Comparison of ENCODE assay signal across 11 cellular contexts in genomic region chr17:81898029-81898866, GRCh38. TPM values are rescaled to one million over a fixed set of nuclear protein-coding genes. Genes with fewer than 3 reads are reported as not detected.
DNase-seq lines count a peak whose midpoint lies in the region; FAIRE-seq and TF ChIP-seq lines count a peak whose summit lies in the region.
"Had no signal": no experiment of that assay in that cellular context is flagged by ENCODE, and none has a peak within 500 bp of the region (broad histone marks: within the 10 kb centered on the region; RNA-seq: fewer than 3 reads in every experiment).

No MANE protein-coding gene starts in this region.

- no peaks in the 10 kb centered on the region for H3K36me3 ChIP-seq in breast epithelium
- peaks cover 25% of the 10 kb centered on the region; the same call in 1 of the 2 replicates for H3K36me3 ChIP-seq in SK-N-MC (ENCODE audit: insufficient read depth, low read length)

- POLR2A ChIA-PET in MCF 10A (lab: Yijun Ruan, JAX): interaction anchor here (0.5 to 2.5 kb wide), 13 partner anchors 7 to 235 kb away, joined by 3 to 14 read pairs (median 4); partner anchors contain the start of genes MAFG, P4HB and SIRT7

- peaks cover 16% of the 10 kb centered on the region for H3K4me1 Mint-ChIP-seq in MCF 10A (ENCODE audit: insufficient read depth, unreplicated experiment)

- no peak for TF ChIP-seq CTCF in MCF 10A (IDR thresholded peaks at IDR 0.05; ENCODE audit: unreplicated experiment)
- TF ChIP-seq CTCF in breast epithelium (IDR thresholded peaks at IDR 0.05): no peak

- no peaks in the 10 kb centered on the region for H3K4me1 ChIP-seq in breast epithelium

- H3K27me3 ChIP-seq in breast epithelium: no peaks in the 10 kb centered on the region

- peaks cover 62% of the 10 kb centered on the region for H3K36me3 Mint-ChIP-seq in MCF 10A (ENCODE audit: insufficient read depth, unreplicated experiment)

- peak overlapping the region; percentile 66 for H3K27ac Mint-ChIP-seq in MCF 10A (ENCODE audit: low read depth, unreplicated experiment)
- H3K27ac Mint-ChIP-seq: naive thymus-derived CD4-positive, alpha-beta T cell had no signal

- DNase-seq in MCF 10A (ENCODE audit: unreplicated experiment) (peak; percentile 79), breast epithelium (ENCODE audit: low spot score in 2 of 2) (no peak), SK-N-MC (ENCODE audit: low read depth, low spot score) (no peak), fibroblast of peridontal ligament (ENCODE audit: extremely low read depth) (peak; percentile 89), urothelium cell line (ENCODE audit: low spot score) (peak; percentile 75), kidney tubule cell (ENCODE audit: low spot score) (no peak), NCI-H526 (lab: John Stamatoyannopoulos, UW) (no peak), cerebellum (ENCODE audit: low spot score) (no peak)
- DNase-seq: 8988T; activated CD4-positive, alpha-beta T cell treated with anti-CD3 and anti-CD28 coated beads for 1 hour; naive thymus-derived CD4-positive, alpha-beta T cell had no signal

- intact Hi-C loops in MCF 10A (cut with micrococcal nuclease): no loop called here
- intact Hi-C loops in breast epithelium (cut with DNase I; ENCODE audit: low total_unique reads): no loop called here

- no peaks in the 10 kb centered on the region for H3K9me3 ChIP-seq in breast epithelium
- H3K9me3 ChIP-seq in SK-N-MC (ENCODE audit: low read depth, low read length): no peaks in the 10 kb centered on the region

- CTCF ChIA-PET in MCF 10A (lab: Yijun Ruan, JAX): interaction anchor here (1.2 kb wide), 1 partner anchor 139 kb away, joined by 3 read pairs; no protein-coding TSS in a partner anchor

- no peaks in the 10 kb centered on the region for H3K27me3 Mint-ChIP-seq in MCF 10A (ENCODE audit: insufficient read depth, unreplicated experiment)

- no peak for TF ChIP-seq POLR2A in breast epithelium (IDR thresholded peaks at IDR 0.05)

- H3K9me3 Mint-ChIP-seq in MCF 10A (ENCODE audit: unreplicated experiment): no peaks in the 10 kb centered on the region
- H3K9me3 Mint-ChIP-seq: naive thymus-derived CD4-positive, alpha-beta T cell had no signal

- BruUV-seq in MCF 10A (replicated peaks; lab: Mats Ljungman, UMichigan): no TSS peak

- H3K4me3 Mint-ChIP-seq in MCF 10A (ENCODE audit: unreplicated experiment): peak overlapping the region; percentile 44

- FAIRE-seq in urothelium cell line (lab: Jason Lieb, UNC): peak; percentile 23

- no peak overlapping the region for H3K9ac ChIP-seq in SK-N-MC (ENCODE audit: insufficient read length)

- H3K27ac ChIP-seq in breast epithelium (peak overlapping the region in 1 of 2 donors; percentile 27), SK-N-MC (peak overlapping the region; percentile 7; the same call in 1 of the 2 replicates)

- H3K4me3 ChIP-seq in breast epithelium (no peak overlapping the region), SK-N-MC (no peak overlapping the region)

RNA-seq across cellular contexts. Expression of gene NPB, which starts 3.8 kb away (rescaled TPM):
- 0.28 TPM in 1 of 2 replicates, not detected in the other for total RNA-seq in MCF 10A (2022)
- 1 to 10 TPM in 1 of 3 donors, not detected in 2; 2.0 TPM for total RNA-seq in breast epithelium
- 2.8 TPM for total RNA-seq in cerebellum

RNA-seq across cellular contexts. Expression of gene ANAPC11, which starts 6.7 kb away (rescaled TPM):
- total RNA-seq in MCF 10A (2022) (144 and 151 TPM in 2 replicates), breast epithelium (100 to 1,000 TPM in 2 of 3 donors, 10 to 100 TPM in 1; 99.7 to 127 (median 117) TPM), cerebellum (41.7 TPM)

RNA-seq across cellular contexts. Expression of gene ALYREF, which starts 6.9 kb away (rescaled TPM):
- total RNA-seq in MCF 10A (2022) (114 and 115 TPM in 2 replicates), breast epithelium (10 to 100 TPM; 37.4 to 69.5 (median 50.9) TPM), cerebellum (39.7 TPM)

RNA-seq across cellular contexts. Expression of gene PCYT2, which starts 13.0 kb away (rescaled TPM):
- total RNA-seq in MCF 10A (2022) (26.5 and 26.8 TPM in 2 replicates), breast epithelium (10 to 100 TPM; 22.9 to 69.4 (median 35.9) TPM), cerebellum (14.1 TPM)

RNA-seq across cellular contexts. Expression of gene SIRT7, which starts 19.7 kb away (rescaled TPM):
- total RNA-seq in MCF 10A (2022): 36.6 and 44.8 TPM in 2 replicates
- 10 to 100 TPM; 20.6 to 27.2 (median 25.8) TPM for total RNA-seq in breast epithelium
- total RNA-seq in cerebellum: 9.9 TPM

Comparison
In these comparisons a context has a peak if more than half of its experiments do, and no peak if none do; other contexts are left out.
1. DNase-seq: peak in MCF 10A (single experiment), fibroblast of peridontal ligament (single experiment) and urothelium cell line (single experiment); none in breast epithelium (0 of 2), SK-N-MC (single experiment), kidney tubule cell (single experiment), NCI-H526 (0 of 2) and cerebellum (single experiment).